In the genomic region with DNA sequence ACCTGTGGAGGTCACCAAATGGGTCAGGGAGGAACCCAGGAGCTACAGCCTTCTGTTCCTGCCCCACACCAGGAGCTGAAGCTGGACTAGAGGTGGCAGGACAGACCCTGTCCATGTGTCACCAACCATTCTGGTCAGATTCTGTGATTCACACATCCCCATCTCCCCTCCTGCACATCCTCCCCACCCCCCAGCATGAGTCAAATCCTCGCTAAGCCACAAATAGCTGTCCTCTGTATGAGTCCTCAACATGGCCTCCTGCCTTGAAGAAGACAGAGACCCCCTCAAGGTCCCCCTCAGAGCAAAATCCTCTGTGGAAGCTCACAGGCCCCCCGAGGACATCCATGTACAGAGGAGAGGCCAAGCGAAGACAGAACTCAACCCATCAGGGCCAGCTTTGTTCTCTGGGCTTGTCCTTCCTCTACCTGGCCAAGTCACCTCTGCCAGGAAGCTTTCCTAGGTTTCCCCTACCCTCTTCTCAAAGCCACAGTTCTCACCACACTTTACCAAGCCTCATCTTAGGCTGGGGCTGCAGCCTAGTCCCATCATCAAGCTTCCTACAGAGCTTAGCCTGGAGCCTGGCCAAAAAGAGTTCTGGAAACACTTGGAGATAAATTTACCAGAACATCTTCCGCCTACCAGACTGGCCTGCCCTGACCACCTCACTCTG, we compare ENCODE assay signal across 18 cellular contexts. TPM values are rescaled to one million over a fixed set of nuclear protein-coding genes. Genes with fewer than 3 reads are reported as not detected.
DNase-seq lines count a peak whose midpoint lies in the region; TF ChIP-seq lines count a peak whose summit lies in the region.
"Had no signal": no experiment of that assay in that cellular context is flagged by ENCODE, and none has a peak within 500 bp of the region (broad histone marks: within the 10 kb centered on the region; RNA-seq: fewer than 3 reads in every experiment).

No MANE protein-coding gene starts in this region.

- H3K27ac ChIP-seq in transverse colon: no peak overlapping the region
- H3K27ac ChIP-seq: adrenal gland, hepatocyte had no signal

- WGBS in transverse colon (ENCODE audit: low coverage in 1 of 2), 2 donors: 80% methylated on average over 4 of the region's 4 CpGs; no CpG with 5 or more reads in 1 of the 2 donors

- no peaks in the 10 kb centered on the region for H3K4me1 ChIP-seq in transverse colon
- H3K4me1 ChIP-seq: adrenal gland, HAP-1 had no signal

- no peak for TF ChIP-seq POLR2A in transverse colon (IDR thresholded peaks at IDR 0.05)

- peak; percentile 48 for DNase-seq in A172 (ENCODE audit: low spot score)
- peak; percentile 35 for DNase-seq in AG20443 (ENCODE audit: low spot score)
- DNase-seq in M059J (ENCODE audit: low read depth): peak; percentile 65
- DNase-seq in fibroblast of mammary gland (ENCODE audit: low read depth): peak; percentile 20
- DNase-seq in foreskin fibroblast: no peak
- DNase-seq in effector CD8-positive, alpha-beta T cell (lab: John Stamatoyannopoulos, UW): no peak
- no peak for DNase-seq in transverse colon
- DNase-seq: activated effector memory CD4-positive, alpha-beta T cell treated with Interleukin-2 at 50 U/mL for 16 hours; adrenal gland; caudate nucleus; COR-L47; NCI-H1417 treated with DMSO at 0.1 percent for 48 hours; NCI-H510A treated with DMSO at 0.1 percent for 48 hours; right cardiac atrium had no signal

- TF ChIP-seq EP300 in transverse colon (IDR thresholded peaks at IDR 0.05; ENCODE audit: low read depth): no peak

- no peaks in the 10 kb centered on the region for H3K36me3 ChIP-seq in transverse colon
- H3K36me3 ChIP-seq: adrenal gland, HAP-1 had no signal

- no peaks in the 10 kb centered on the region for H3K9me3 ChIP-seq in transverse colon
- H3K9me3 ChIP-seq: adrenal gland, HAP-1 had no signal

- in situ Hi-C loops in transverse colon (cut with MboI; ENCODE audit: low pct_ligation_motif_present in 1 of 4, low pct_unique_long_range_greater_than_20kb in 1 of 4, low sequenced_read_pairs in 3 of 4): no loop called here

- no peaks in the 10 kb centered on the region for H3K27me3 ChIP-seq in transverse colon
- H3K27me3 ChIP-seq: adrenal gland, hepatocyte had no signal

- intact Hi-C loops in transverse colon (cut with DNase I; ENCODE audit: low total_unique reads): no loop called here

- H3K4me3 ChIP-seq in fibroblast of mammary gland (ENCODE audit: control insufficient read depth, low read depth, low read length) (no peak overlapping the region), foreskin fibroblast (ENCODE audit: low read depth in 1 of 2, low read length in 2 of 2) (no peak overlapping the region), transverse colon (no peak overlapping the region)
- H3K4me3 ChIP-seq: adrenal gland, HAP-1, hepatocyte had no signal

- TF ChIP-seq CTCF in fibroblast of mammary gland (conservative IDR thresholded peaks at IDR 0.05; ENCODE audit: control insufficient read depth, insufficient read depth, low read depth, low read length) (no peak), foreskin fibroblast (IDR thresholded peaks at IDR 0.05; ENCODE audit: low read depth, low read length) (no peak), transverse colon (IDR thresholded peaks at IDR 0.05) (no peak)

RNA-seq across cellular contexts. Expression of a gene that starts 17.1 kb away (rescaled TPM):
- 0.22 and 0.26 TPM in 2 replicates for total RNA-seq in A172 (2014; rRNA removed; shearing (Covaris generic))
- not detected in 2 replicates for total RNA-seq in M059J (2014; rRNA removed; shearing (Covaris generic))
- 1 to 10 TPM in 2 of 4 donors, under 1 TPM in 2; 0.48 to 2.2 (median 0.87) TPM for total RNA-seq in transverse colon
- total RNA-seq: fibroblast of villous mesenchyme, osteoblast had no signal

Comparison
In these comparisons a context has a peak if more than half of its experiments do, and no peak if none do; other contexts are left out.
1. DNase-seq: peak in A172 (single experiment), AG20443 (single experiment), M059J (single experiment) and fibroblast of mammary gland (single experiment); none in foreskin fibroblast (0 of 2), effector CD8-positive, alpha-beta T cell (single experiment) and transverse colon (single experiment).